Comparison of ENCODE assay signal across 17 cellular contexts in the genomic region with DNA sequence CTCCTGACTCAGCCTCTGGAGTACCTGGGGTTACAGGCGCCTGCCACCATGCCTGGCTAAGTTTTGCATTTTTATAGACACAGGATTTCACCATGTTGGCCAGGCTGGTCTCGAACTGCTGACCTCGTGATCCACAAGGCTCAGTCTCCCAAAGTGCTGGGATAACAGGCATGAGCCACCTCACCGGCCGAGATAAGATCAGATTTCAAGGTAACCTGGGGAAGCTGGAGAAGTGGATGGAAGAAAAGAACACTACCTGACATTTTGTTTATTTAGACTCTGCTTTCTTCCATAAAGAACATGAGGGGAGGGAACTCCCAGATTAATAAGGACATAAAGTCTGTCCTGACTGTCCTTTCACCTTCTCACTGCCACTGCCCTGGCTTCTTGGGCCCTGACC. TPM values are rescaled to one million over a fixed set of nuclear protein-coding genes. Genes with fewer than 3 reads are reported as not detected.
A peak's percentile ranks its signal among the peaks of the same experiment; 100 is the strongest.
DNase-seq lines count a peak whose midpoint lies in the region; ATAC-seq, FAIRE-seq and TF ChIP-seq lines count a peak whose summit lies in the region.
"Had no signal": no experiment of that assay in that cellular context is flagged by ENCODE, and none has a peak within 500 bp of the region (broad histone marks: within the 10 kb centered on the region; RNA-seq: fewer than 3 reads in every experiment).

No MANE protein-coding gene starts in this region.

- H3K14ac ChIP-seq in mesenchymal stem cell (ENCODE audit: low read length in 2 of 2) = no peak overlapping the region

- TF ChIP-seq EP300 in K562 (IDR thresholded peaks at IDR 0.05; ENCODE audit: low read length) = no peak

- H3K4ac ChIP-seq in mesenchymal stem cell (ENCODE audit: low read depth in 1 of 2, low read length in 2 of 2) = peak overlapping the region in 1 of 2 experiments; percentile 26

- no peak overlapping the region for H3K4me2 ChIP-seq in K562 (ENCODE audit: insufficient read depth, low read length)
- no peak overlapping the region for H3K4me2 ChIP-seq in mesenchymal stem cell (ENCODE audit: low read length, poor library complexity, severe bottlenecking)
- H3K4me2 ChIP-seq in skeletal muscle satellite cell (ENCODE audit: low read length) = no peak overlapping the region

- H3K18ac ChIP-seq in mesenchymal stem cell (ENCODE audit: low read depth in 1 of 2, low read length in 2 of 2) = peak overlapping the region; percentile 21 to 33

- no peaks in the 10 kb centered on the region for H3K79me2 ChIP-seq in K562 (ENCODE audit: control insufficient read depth, insufficient read depth, low read length)

- no peaks in the 10 kb centered on the region for H3K9me1 ChIP-seq in K562 (ENCODE audit: control insufficient read depth, insufficient read depth, low read length)

- H3K27ac ChIP-seq in K562 (ENCODE audit: extremely low read depth, low read depth, low read length) (no peak overlapping the region), mesenchymal stem cell (ENCODE audit: low read length, poor library complexity, severe bottlenecking) (peak overlapping the region; percentile 64)

- H3K79me1 ChIP-seq in mesenchymal stem cell (replicated peaks; ENCODE audit: low read length, poor library complexity, severe bottlenecking) = no peaks in the 10 kb centered on the region

- no peak overlapping the region for H2AK5ac ChIP-seq in mesenchymal stem cell (ENCODE audit: low read length, severe bottlenecking)

- no peak for TF ChIP-seq RAD21 in K562 (CRISPR knock-in tag; conservative IDR thresholded peaks at IDR 0.05 in 1 of 2, IDR thresholded peaks at IDR 0.05 in 1 of 2)

- H3K9me3 ChIP-seq in K562 (replicated peaks; ENCODE audit: control insufficient read depth, insufficient read depth, low read depth, low read length) (no peaks in the 10 kb centered on the region; the same call in 1 of the 2 replicates), mesenchymal stem cell (ENCODE audit: control insufficient read depth, low read length) (no peaks in the 10 kb centered on the region), skeletal muscle satellite cell (replicated peaks; ENCODE audit: low read length) (no peaks in the 10 kb centered on the region)
- H3K9me3 ChIP-seq: Caco-2 had no signal

- intact Hi-C loops in cardiac septum (cut with DNase I) = no loop called here
- intact Hi-C loops in left ventricle myocardium superior (cut with micrococcal nuclease) = no loop called here
- intact Hi-C loops in K562 (cut with micrococcal nuclease) = no loop called here

- DNase-seq in cardiac septum (ENCODE audit: low spot score) (peak; percentile 27), left ventricle myocardium superior (no peak), K562 (ENCODE audit: extremely low read depth in 1 of 4, low spot score in 3 of 4) (no peak), mesenchymal stem cell (no peak), D341Med (ENCODE audit: low spot score) (no peak), activated gamma-delta T cell treated with Interleukin-2 at 50 U/mL for 16 hours (no peak), AG08395 (ENCODE audit: low spot score) (no peak)
- DNase-seq: 8988T, Caco-2, DMS53, Kasumi-1, NCI-H1417, NCI-H1930, NCI-H2171, SIG-M5 had no signal

- H4K91ac ChIP-seq in mesenchymal stem cell (ENCODE audit: low read length) = no peak overlapping the region

- TF ChIP-seq CTCF in K562 (IDR thresholded peaks at IDR 0.05 in 2 of 3, conservative IDR thresholded peaks at IDR 0.05 in 1 of 3; ENCODE audit: insufficient read depth in 2 of 3, low read depth in 1 of 3, low read length in 3 of 3) = no peak

- H3K4me3 ChIP-seq in K562 = no peak overlapping the region
- no peak overlapping the region for H3K4me3 ChIP-seq in mesenchymal stem cell (ENCODE audit: insufficient read depth in 1 of 2, low read depth in 1 of 2, low read length in 2 of 2)
- no peak overlapping the region for H3K4me3 ChIP-seq in skeletal muscle satellite cell (ENCODE audit: low read length)

- ATAC-seq in left ventricle myocardium superior (no peak), K562 (no peak)

- H2BK15ac ChIP-seq in mesenchymal stem cell (ENCODE audit: low read depth, poor library complexity, severe bottlenecking) = peak overlapping the region; percentile 83

- POLR2A ChIA-PET in K562 (lab: Yijun Ruan, JAX) = interaction anchor here (0.9 kb wide), 1 partner anchor 18 kb away, joined by 4 read pairs; no protein-coding TSS in a partner anchor

- BruUV-seq in K562 (replicated peaks; lab: Mats Ljungman, UMichigan) = no TSS peak

- CTCF ChIA-PET in K562 (lab: Yijun Ruan, JAX; ENCODE audit: low intra/inter-chr PET ratio) = interaction anchor here (0.6 kb wide), 1 partner anchor 254 kb away, joined by 3 read pairs; no protein-coding TSS in a partner anchor

- FAIRE-seq in K562 (lab: Jason Lieb, UNC) = no peak
- FAIRE-seq: GM18507 had no signal

- no peak for TF ChIP-seq POLR2A in K562 (conservative IDR thresholded peaks at IDR 0.05)

- H3K36me3 ChIP-seq in K562 (ENCODE audit: control insufficient read depth, insufficient read depth, low read length) (no peaks in the 10 kb centered on the region), mesenchymal stem cell (ENCODE audit: control insufficient read depth in 1 of 2, insufficient read depth in 2 of 2, low read depth in 1 of 2, low read length in 2 of 2) (no peaks in the 10 kb centered on the region), skeletal muscle satellite cell (ENCODE audit: insufficient read depth, low read length) (no peaks in the 10 kb centered on the region)

- peak overlapping the region; percentile 34 for H2BK120ac ChIP-seq in mesenchymal stem cell (ENCODE audit: low read depth, low read length)

- H2BK12ac ChIP-seq in mesenchymal stem cell (ENCODE audit: low read length in 2 of 2) = no peak overlapping the region

- in situ Hi-C loops in K562 (cut with MboI) = no loop called here

- peak overlapping the region in 1 of 2 experiments; percentile 19; a peak in 2 of 4 replicates for H3K9ac ChIP-seq in K562 (ENCODE audit: insufficient read depth in 1 of 2, low read depth in 2 of 2, low read length in 2 of 2)
- peak overlapping the region; percentile 62 for H3K9ac ChIP-seq in mesenchymal stem cell (ENCODE audit: low read length)
- peak overlapping the region; percentile 68 for H3K9ac ChIP-seq in skeletal muscle satellite cell (ENCODE audit: low read depth, low read length)

- H2AFZ ChIP-seq in K562 (ENCODE audit: low read depth, low read length) = peak overlapping the region; percentile 58
- peak overlapping the region; percentile 53 for H2AFZ ChIP-seq in mesenchymal stem cell (ENCODE audit: low read depth, low read length)

- no peaks in the 10 kb centered on the region for H3K27me3 ChIP-seq in K562 (ENCODE audit: control insufficient read depth in 2 of 2, insufficient read depth in 2 of 2, low read length in 2 of 2)
- no peaks in the 10 kb centered on the region for H3K27me3 ChIP-seq in mesenchymal stem cell (ENCODE audit: control insufficient read depth in 1 of 2, insufficient read depth in 1 of 2, low read length in 2 of 2)
- no peaks in the 10 kb centered on the region for H3K27me3 ChIP-seq in skeletal muscle satellite cell (ENCODE audit: control insufficient read depth, insufficient read depth, low read length)

- H4K8ac ChIP-seq in mesenchymal stem cell (ENCODE audit: low read length) = peak overlapping the region; percentile 90

- no peak overlapping the region for H2BK5ac ChIP-seq in mesenchymal stem cell (ENCODE audit: low read depth, low read length, poor library complexity, severe bottlenecking)

- 62% methylated on average over 4 of the region's 5 CpGs for WGBS in K562 (ENCODE audit: insufficient coverage, low coverage, missing lambda C conversion rate)
- 97% methylated on average over 5 of the region's 5 CpGs for WGBS in mesenchymal stem cell

- H3K4me1 ChIP-seq in K562 (replicated peaks in 1 of 2; ENCODE audit: control insufficient read depth in 2 of 2, insufficient read depth in 2 of 2, low read length in 2 of 2) (peaks cover 10 to 14% of the 10 kb centered on the region in 2 experiments), mesenchymal stem cell (ENCODE audit: control insufficient read depth, insufficient read depth, low read depth, low read length) (peaks cover 8% of the 10 kb centered on the region), skeletal muscle satellite cell (ENCODE audit: control insufficient read depth, insufficient read depth, low read length) (peaks cover 11% of the 10 kb centered on the region)

- no peaks in the 10 kb centered on the region for H4K20me1 ChIP-seq in K562 (replicated peaks; ENCODE audit: control insufficient read depth, insufficient read depth, low read length)

- H3K23ac ChIP-seq in mesenchymal stem cell (ENCODE audit: low read length in 2 of 2) = peak overlapping the region in 1 of 2 experiments; percentile 52

TF ChIP-seq in K562, 482 proteins besides CTCF, POLR2A, EP300 and RAD21 (continues in another document):
- TF ChIP-seq ETS2 (tag; IDR thresholded peaks at IDR 0.05; ENCODE audit: borderline replicate concordance, poor library complexity, severe bottlenecking) = no peak
- TF ChIP-seq, protein P1, sequence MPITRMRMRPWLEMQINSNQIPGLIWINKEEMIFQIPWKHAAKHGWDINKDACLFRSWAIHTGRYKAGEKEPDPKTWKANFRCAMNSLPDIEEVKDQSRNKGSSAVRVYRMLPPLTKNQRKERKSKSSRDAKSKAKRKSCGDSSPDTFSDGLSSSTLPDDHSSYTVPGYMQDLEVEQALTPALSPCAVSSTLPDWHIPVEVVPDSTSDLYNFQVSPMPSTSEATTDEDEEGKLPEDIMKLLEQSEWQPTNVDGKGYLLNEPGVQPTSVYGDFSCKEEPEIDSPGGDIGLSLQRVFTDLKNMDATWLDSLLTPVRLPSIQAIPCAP (CRISPR knock-in tag; IDR thresholded peaks at IDR 0.05; ENCODE audit: borderline replicate concordance) = no peak

RNA-seq across cellular contexts. Expression of a gene that starts 4.8 kb away (rescaled TPM):
- total RNA-seq in cardiac septum (19.9 TPM), left ventricle myocardium superior (73.3 TPM), K562 (2014; rRNA removed) (8.3 and 10.2 TPM in 2 replicates), K562 (2014; rRNA removed; fragmentation: Illumina TruSeq; extraction: Trizol) (4.3 and 5.8 TPM in 2 replicates), K562 (2015; rRNA removed; fragmentation: Illumina TruSeq; extraction: Trizol) (5.2 and 5.7 TPM in 2 replicates), K562 (2021) (11.3 and 13.2 TPM in 2 replicates)
- 4.3 and 7.6 TPM in 2 replicates for total RNA-seq in K562 (2011; cell fraction: chromatin; rRNA removed; ENCODE audit: low replicate concordance)
- 7.0 and 8.0 TPM in 2 replicates for total RNA-seq in K562 (2011; cell fraction: nucleolus; rRNA removed)
- 8.5 and 8.9 TPM in 2 replicates for total RNA-seq in K562 (2011; cell fraction: nucleoplasm; rRNA removed)
- polyA plus RNA-seq in K562 (2011; rRNA removed) (3.4 and 3.5 TPM in 2 replicates), K562 (2014; fragmentation: Illumina TruSeq; extraction: Trizol) (7.1 and 8.7 TPM in 2 replicates), K562 (2014; fragmentation: Nextera tagmentation; extraction: Ambion mirVana) (under 1 TPM; 0.62 to 0.98 TPM), K562 (2014; rRNA removed) (3.9 and 10.6 TPM in 2 replicates)
- 4.0 and 6.5 TPM in 2 replicates for polyA plus RNA-seq in K562 (2011; cell fraction: cytosol; rRNA removed)
- polyA plus RNA-seq in K562 (2011; cell fraction: nucleus; rRNA removed) = 9.3 and 9.5 TPM in 2 replicates
- polyA plus RNA-seq in K562 (2012) = 9.5 and 12.2 TPM in 2 replicates
- polyA minus RNA-seq in K562 (2011; rRNA and poly(A)+ RNA removed) = 1.7 and 2.3 TPM in 2 replicates
- 2.2 and 2.7 TPM in 2 replicates for polyA minus RNA-seq in K562 (2011; cell fraction: cytosol; rRNA and poly(A)+ RNA removed)
- 2.3 and 4.4 TPM in 2 replicates for polyA minus RNA-seq in K562 (2011; cell fraction: nucleus; rRNA and poly(A)+ RNA removed)
- polyA plus RNA-seq in mesenchymal stem cell (2013, experiment 1 of 2) = 12.3 TPM
- 12.2 TPM for polyA plus RNA-seq in mesenchymal stem cell (2013, experiment 2 of 2)
- 7.4 and 9.0 TPM in 2 replicates for total RNA-seq in skeletal muscle satellite cell (2012; rRNA removed)
